ENCODE assay signal across 11 cellular contexts in the genomic region with DNA sequence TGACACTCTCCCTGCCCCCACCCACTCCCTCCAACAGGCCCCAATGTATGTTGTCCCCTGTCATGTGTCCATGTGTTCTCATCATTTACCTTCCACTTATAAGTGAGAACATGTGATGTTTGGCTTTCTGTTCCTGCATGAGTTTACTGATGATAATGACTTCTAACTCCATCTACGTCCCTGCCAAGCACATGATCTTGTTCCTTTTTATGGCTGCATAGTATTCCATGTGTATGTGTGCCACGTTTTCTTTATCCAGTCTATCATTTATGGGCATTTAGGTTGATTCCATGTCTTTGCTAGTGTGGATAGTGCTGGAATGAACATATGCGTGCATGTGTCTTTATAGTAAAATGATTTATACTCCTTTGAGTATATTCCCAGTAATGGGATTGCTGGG.
"Had no signal": no experiment of that assay in that cellular context is flagged by ENCODE, and none has a peak within 500 bp of the region (broad histone marks: within the 10 kb centered on the region; RNA-seq: fewer than 3 reads in every experiment).

No MANE protein-coding gene starts in this region.

- DNase-seq: GM23248, GOT3, H7, H9, HCEC 1CT, HFFc6 had no signal

- H3K9ac ChIP-seq: GM23248 had no signal

- FAIRE-seq: H1, H54 had no signal

- H3K4me2 ChIP-seq: GM23338 had no signal

- H3K27ac ChIP-seq: GM23248 had no signal

- H3K9me3 ChIP-seq: HAP-1 had no signal

- H3K36me3 ChIP-seq: HAP-1 had no signal

- H3K4me3 ChIP-seq: GM23248, GM23338, HAP-1 had no signal

- H3K4me1 ChIP-seq: HAP-1 had no signal

- H2AFZ ChIP-seq: GM23248, GM23338 had no signal

- ATAC-seq: GM23338, HCT116 had no signal
